ENCODE assay signal across 9 cellular contexts in genomic region chr6:45504947-45505346, GRCh38.
DNase-seq lines count a peak whose midpoint lies in the region; ATAC-seq and TF ChIP-seq lines count a peak whose summit lies in the region.
"Had no signal": no experiment of that assay in that cellular context is flagged by ENCODE, and none has a peak within 500 bp of the region (broad histone marks: within the 10 kb centered on the region; RNA-seq: fewer than 3 reads in every experiment).

No MANE protein-coding gene starts in this region.

- H3K27ac ChIP-seq in epithelial cell of prostate, result peak overlapping the region; percentile 50
- H3K27ac ChIP-seq in ovary, result no peak overlapping the region
- H3K27ac ChIP-seq in Peyer's patch, result peak overlapping the region in 1 of 4 donors; percentile 35

- TF ChIP-seq CTCF in ovary (IDR thresholded peaks at IDR 0.05) (no peak), Peyer's patch (IDR thresholded peaks at IDR 0.05) (no peak)

- no peak for TF ChIP-seq EP300 in ovary (IDR thresholded peaks at IDR 0.05)

- H3K9me3 ChIP-seq in ovary, result no peaks in the 10 kb centered on the region
- H3K9me3 ChIP-seq in Peyer's patch, result no peaks in the 10 kb centered on the region

- H3K36me3 ChIP-seq in ovary, result no peaks in the 10 kb centered on the region
- H3K36me3 ChIP-seq in Peyer's patch, result no peaks in the 10 kb centered on the region

- H3K4me3 ChIP-seq in ovary (no peak overlapping the region), Peyer's patch (no peak overlapping the region)

- no peak for ATAC-seq in HG03159 (IDR thresholded peaks at IDR 0.05; ENCODE audit: unreplicated experiment)

- intact Hi-C loops in ovary (cut with DNase I), result no loop called here

- TF ChIP-seq POLR2A in ovary (IDR thresholded peaks at IDR 0.05) (no peak), Peyer's patch (IDR thresholded peaks at IDR 0.05) (no peak)

- H3K4me1 ChIP-seq in ovary (ENCODE audit: insufficient read depth), result peaks cover 6% of the 10 kb centered on the region
- no peaks in the 10 kb centered on the region for H3K4me1 ChIP-seq in Peyer's patch

- DNase-seq in EH (ENCODE audit: low read depth) (peak; percentile 76), NCI-H69 (lab: John Stamatoyannopoulos, UW) (peak; percentile 19), epithelial cell of prostate (ENCODE audit: low read depth, low spot score) (peak; percentile 80), ovary (peak; percentile 17 to 40 (median 37)), NOMO-1 treated with DMSO at 0.1 percent for 48 hours (lab: John Stamatoyannopoulos, UW; ENCODE audit: unreplicated experiment) (no peak), amniotic stem cell (lab: John Stamatoyannopoulos, UW) (no peak), Peyer's patch (no peak)
- DNase-seq: activated CD4-positive, CD25-positive, alpha-beta regulatory T cell had no signal

- WGBS in ovary, 3 donors, result 12 to 33% (median 12%) methylated on average over 5 of the region's 5 CpGs

- no peaks in the 10 kb centered on the region for H3K27me3 ChIP-seq in ovary
- H3K27me3 ChIP-seq in Peyer's patch, result no peaks in the 10 kb centered on the region

Comparison
In these comparisons a context has a peak if more than half of its experiments do, and no peak if none do; other contexts are left out.
1. DNase-seq: peak in EH (single experiment), NCI-H69 (single experiment), epithelial cell of prostate (single experiment) and ovary (5 of 5); none in NOMO-1 treated with DMSO at 0.1 percent for 48 hours (single experiment), amniotic stem cell (single experiment) and Peyer's patch (0 of 3).